Comparison of ENCODE assay signal across 31 cellular contexts in the genomic region with DNA sequence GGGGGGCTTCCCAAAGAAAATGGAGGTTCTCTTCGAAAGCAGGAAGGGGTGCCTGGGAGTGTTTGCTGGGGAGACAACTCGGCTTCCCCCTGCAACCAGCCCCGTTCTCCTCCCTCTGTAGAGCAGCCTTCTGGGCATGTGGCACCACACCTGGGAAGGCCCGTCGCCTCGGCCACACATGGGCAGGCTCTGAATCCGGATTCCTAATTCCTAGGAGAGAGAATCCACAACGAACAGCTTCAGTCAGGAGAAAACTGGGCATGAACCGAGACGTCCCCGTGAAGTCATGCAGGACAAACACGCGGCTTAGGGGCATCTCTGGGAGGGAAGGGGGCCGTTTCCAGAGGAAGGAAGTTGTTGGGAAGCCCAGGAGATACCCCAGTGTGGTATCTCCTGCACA.
"Had no signal": no experiment of that assay in that cellular context is flagged by ENCODE, and none has a peak within 500 bp of the region (broad histone marks: within the 10 kb centered on the region; RNA-seq: fewer than 3 reads in every experiment).

No MANE protein-coding gene starts in this region.

- H3K27me3 ChIP-seq: body of pancreas, cardiac muscle cell, esophagus muscularis mucosa, foreskin keratinocyte, gastrocnemius medialis had no signal

- H3K27me3 Mint-ChIP-seq: activated CD4-positive, alpha-beta memory T cell treated with anti-CD3 and anti-CD28 coated beads, Interleukin-2, amount 10 ng/mL, durations not matched to agents 7 days and 5 days; activated naive CD4-positive, alpha-beta T cell treated with anti-CD3 and anti-CD28 coated beads, Interleukin-2, amount 10 ng/mL, durations not matched to agents 7 days and 5 days had no signal

- H3K9me3 Mint-ChIP-seq: activated CD4-positive, alpha-beta memory T cell treated with anti-CD3 and anti-CD28 coated beads, Interleukin-2, amount 10 ng/mL, durations not matched to agents 7 days and 5 days; activated CD4-positive, alpha-beta T cell treated with anti-CD3 and anti-CD28 coated beads, Interleukin-2, amount 10 ng/mL, durations not matched to agents 7 days and 5 days; activated naive CD4-positive, alpha-beta T cell treated with anti-CD3 and anti-CD28 coated beads, Interleukin-2, amount 10 ng/mL, durations not matched to agents 7 days and 5 days; activated naive CD4-positive, alpha-beta T cell treated with anti-CD3 and anti-CD28 coated beads, Interleukin-2, amount 50 U/mL, for 72 hours; activated naive CD8-positive, alpha-beta T cell treated with anti-CD3 and anti-CD28 coated beads, Interleukin-2, amount 10 ng/mL, durations not matched to agents 7 days and 5 days; activated T-cell treated with anti-CD3 and anti-CD28 coated beads, Interleukin-2, amount 50 U/mL, for 24 hours; activated T-cell treated with anti-CD3 and anti-CD28 coated beads, Interleukin-2, amount 50 U/mL, for 72 hours; dendritic cell treated with granulocyte-macrophage colony-stimulating factor and Interleukin-4, amounts not matched to agents 40 ng/mL and 50 ng/mL, for 4 days; effector memory CD8-positive, alpha-beta T cell; WTC11 had no signal

- H3K4me1 ChIP-seq: body of pancreas, foreskin keratinocyte, gastrocnemius medialis, heart left ventricle had no signal

- H3K9me3 ChIP-seq: body of pancreas, esophagus muscularis mucosa, gastrocnemius medialis, heart left ventricle had no signal

- H3K4me1 Mint-ChIP-seq: activated CD4-positive, alpha-beta memory T cell treated with anti-CD3 and anti-CD28 coated beads, Interleukin-2, amount 10 ng/mL, durations not matched to agents 7 days and 5 days; activated CD4-positive, alpha-beta T cell treated with anti-CD3 and anti-CD28 coated beads, Interleukin-2, amount 10 ng/mL, durations not matched to agents 7 days and 5 days; activated naive CD4-positive, alpha-beta T cell treated with anti-CD3 and anti-CD28 coated beads, Interleukin-2, amount 10 ng/mL, durations not matched to agents 7 days and 5 days; activated naive CD8-positive, alpha-beta T cell treated with anti-CD3 and anti-CD28 coated beads, Interleukin-2, amount 10 ng/mL, durations not matched to agents 7 days and 5 days had no signal

- H3K36me3 ChIP-seq: cardiac muscle cell, esophagus muscularis mucosa, gastrocnemius medialis, heart left ventricle had no signal

- ATAC-seq: activated naive CD4-positive, alpha-beta T cell treated with anti-CD3 and anti-CD28 coated beads, Interleukin-2, amount 50 U/mL, for 72 hours; activated T-cell treated with anti-CD3 and anti-CD28 coated beads, Interleukin-2, amount 50 U/mL, for 72 hours; body of pancreas; effector memory CD8-positive, alpha-beta T cell; gastrocnemius medialis; heart left ventricle; WTC11 had no signal

- H3K4me3 ChIP-seq: body of pancreas, cardiac muscle cell, coronary artery, esophagus muscularis mucosa, gastrocnemius medialis, heart left ventricle had no signal

- H3K36me3 Mint-ChIP-seq: activated naive CD4-positive, alpha-beta T cell treated with anti-CD3 and anti-CD28 coated beads, Interleukin-2, amount 10 ng/mL, durations not matched to agents 7 days and 5 days; activated naive CD4-positive, alpha-beta T cell treated with anti-CD3 and anti-CD28 coated beads, Interleukin-2, amount 50 U/mL, for 72 hours; activated naive CD8-positive, alpha-beta T cell treated with anti-CD3 and anti-CD28 coated beads, Interleukin-2, amount 10 ng/mL, durations not matched to agents 7 days and 5 days; WTC11 had no signal

- H3K27ac ChIP-seq: body of pancreas, cardiac muscle cell, coronary artery, esophagus muscularis mucosa, foreskin keratinocyte, gastrocnemius medialis, heart left ventricle had no signal

- DNase-seq: activated CD4-positive, alpha-beta memory T cell treated with anti-CD3 and anti-CD28 coated beads, Interleukin-2, amount 10 ng/mL, durations not matched to agents 7 days and 5 days; activated CD4-positive, alpha-beta T cell treated with anti-CD3 and anti-CD28 coated beads for 1 hour; activated CD4-positive, alpha-beta T cell treated with anti-CD3 and anti-CD28 coated beads for 4 hours; activated CD4-positive, alpha-beta T cell treated with anti-CD3 and anti-CD28 coated beads, Interleukin-2, amount 10 ng/mL, durations not matched to agents 7 days and 5 days; activated CD4-positive, alpha-beta T cell treated with anti-CD3 and anti-CD28 coated beads, Interleukin-2, amount 50 U/mL, for 4 hours; activated CD8-positive, alpha-beta memory T cell treated with anti-CD3 and anti-CD28 coated beads, Interleukin-2, amount 50 U/mL, for 48 hours; activated gamma-delta T cell; activated naive CD4-positive, alpha-beta T cell; activated naive CD4-positive, alpha-beta T cell treated with anti-CD3 and anti-CD28 coated beads, Interleukin-2, amount 10 ng/mL, durations not matched to agents 7 days and 5 days; activated naive CD8-positive, alpha-beta T cell treated with anti-CD3 and anti-CD28 coated beads, Interleukin-2, amount 10 ng/mL, durations not matched to agents 7 days and 5 days; activated T-cell treated with anti-CD3 and anti-CD28 coated beads for 4 hours; activated T-cell treated with anti-CD3 and anti-CD28 coated beads, Interleukin-2, amount 50 U/mL, for 24 hours; activated T-cell treated with anti-CD3 and anti-CD28 coated beads, Interleukin-2, amount 50 U/mL, for 72 hours; anterior cingulate cortex; body of pancreas; central memory CD4-positive, alpha-beta T cell; cerebellar nuclear complex; effector CD4-positive, alpha-beta T cell; effector memory CD8-positive, alpha-beta T cell; erythroblast; gastrocnemius medialis; glutamatergic neuron; heart left ventricle; T-helper 2 cell had no signal

- H3K27ac Mint-ChIP-seq: activated CD4-positive, alpha-beta T cell treated with anti-CD3 and anti-CD28 coated beads, Interleukin-2, amount 10 ng/mL, durations not matched to agents 7 days and 5 days; activated naive CD4-positive, alpha-beta T cell treated with anti-CD3 and anti-CD28 coated beads, Interleukin-2, amount 10 ng/mL, durations not matched to agents 7 days and 5 days; activated naive CD4-positive, alpha-beta T cell treated with anti-CD3 and anti-CD28 coated beads, Interleukin-2, amount 50 U/mL, for 72 hours; activated naive CD8-positive, alpha-beta T cell treated with anti-CD3 and anti-CD28 coated beads, Interleukin-2, amount 10 ng/mL, durations not matched to agents 7 days and 5 days; activated T-cell treated with anti-CD3 and anti-CD28 coated beads, Interleukin-2, amount 50 U/mL, for 24 hours; activated T-cell treated with anti-CD3 and anti-CD28 coated beads, Interleukin-2, amount 50 U/mL, for 72 hours; dendritic cell treated with granulocyte-macrophage colony-stimulating factor and Interleukin-4, amounts not matched to agents 40 ng/mL and 50 ng/mL, for 4 days; effector memory CD8-positive, alpha-beta T cell; WTC11 had no signal

- H3K4me3 Mint-ChIP-seq: activated CD4-positive, alpha-beta memory T cell treated with anti-CD3 and anti-CD28 coated beads, Interleukin-2, amount 10 ng/mL, durations not matched to agents 7 days and 5 days; activated CD4-positive, alpha-beta T cell treated with anti-CD3 and anti-CD28 coated beads, Interleukin-2, amount 10 ng/mL, durations not matched to agents 7 days and 5 days; activated naive CD4-positive, alpha-beta T cell treated with anti-CD3 and anti-CD28 coated beads, Interleukin-2, amount 10 ng/mL, durations not matched to agents 7 days and 5 days; activated naive CD8-positive, alpha-beta T cell treated with anti-CD3 and anti-CD28 coated beads, Interleukin-2, amount 10 ng/mL, durations not matched to agents 7 days and 5 days; activated T-cell treated with anti-CD3 and anti-CD28 coated beads, Interleukin-2, amount 50 U/mL, for 24 hours; activated T-cell treated with anti-CD3 and anti-CD28 coated beads, Interleukin-2, amount 50 U/mL, for 72 hours; dendritic cell treated with granulocyte-macrophage colony-stimulating factor and Interleukin-4, amounts not matched to agents 40 ng/mL and 50 ng/mL, for 4 days; effector memory CD8-positive, alpha-beta T cell; WTC11 had no signal
